Comparison of ENCODE assay signal across 1 cellular context in the genomic region with DNA sequence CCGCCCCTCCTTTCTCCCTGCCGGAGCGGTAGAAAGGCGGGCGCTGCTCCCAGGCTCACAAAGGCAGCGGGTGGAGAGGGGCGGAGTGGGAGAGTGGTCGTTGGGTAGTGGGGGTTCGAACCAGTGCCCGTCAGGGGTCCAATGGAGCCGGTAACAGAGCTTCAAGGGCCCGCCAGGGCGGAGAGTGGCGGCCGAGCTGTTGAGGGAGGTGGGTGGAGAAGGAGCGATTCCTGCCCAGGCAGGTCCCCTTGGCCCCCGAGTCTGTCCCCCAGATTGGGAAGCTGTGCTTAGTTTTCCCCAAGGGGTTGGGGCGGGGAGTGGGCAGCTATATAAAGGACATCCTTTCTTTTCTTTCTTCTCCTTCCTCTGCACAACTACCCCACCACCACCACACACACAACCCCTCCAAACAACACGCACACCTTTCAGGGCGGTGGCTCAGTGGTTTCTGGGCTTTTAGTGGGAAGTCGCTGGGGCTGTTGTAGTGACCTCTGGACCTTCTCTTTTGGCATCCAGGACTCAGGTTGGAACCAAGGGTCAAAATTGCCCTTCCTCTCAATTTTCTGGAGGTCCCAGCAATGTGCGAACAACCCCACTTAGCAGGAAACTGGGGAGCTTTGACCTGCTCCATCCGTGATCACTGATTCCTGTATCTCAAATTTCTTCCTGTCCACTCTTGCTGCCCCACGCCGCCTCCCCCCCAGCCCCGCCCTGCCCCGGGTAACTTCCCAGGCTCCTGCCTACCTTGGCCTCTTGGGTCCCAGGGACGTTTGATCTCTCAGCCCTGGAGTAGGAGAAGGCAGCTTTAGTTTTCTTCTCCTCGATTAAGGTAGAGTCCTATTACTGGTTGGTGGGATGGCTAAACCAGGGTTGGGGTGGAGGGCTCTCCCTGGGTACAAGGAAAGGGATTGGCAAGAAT.
TF ChIP-seq lines count a peak whose summit lies in the region.

No MANE protein-coding gene starts in this region.

TF ChIP-seq in HepG2, 621 proteins besides CTCF, POLR2A, EP300 and RAD21 (continued from another document):
- TF ChIP-seq, protein P1, sequence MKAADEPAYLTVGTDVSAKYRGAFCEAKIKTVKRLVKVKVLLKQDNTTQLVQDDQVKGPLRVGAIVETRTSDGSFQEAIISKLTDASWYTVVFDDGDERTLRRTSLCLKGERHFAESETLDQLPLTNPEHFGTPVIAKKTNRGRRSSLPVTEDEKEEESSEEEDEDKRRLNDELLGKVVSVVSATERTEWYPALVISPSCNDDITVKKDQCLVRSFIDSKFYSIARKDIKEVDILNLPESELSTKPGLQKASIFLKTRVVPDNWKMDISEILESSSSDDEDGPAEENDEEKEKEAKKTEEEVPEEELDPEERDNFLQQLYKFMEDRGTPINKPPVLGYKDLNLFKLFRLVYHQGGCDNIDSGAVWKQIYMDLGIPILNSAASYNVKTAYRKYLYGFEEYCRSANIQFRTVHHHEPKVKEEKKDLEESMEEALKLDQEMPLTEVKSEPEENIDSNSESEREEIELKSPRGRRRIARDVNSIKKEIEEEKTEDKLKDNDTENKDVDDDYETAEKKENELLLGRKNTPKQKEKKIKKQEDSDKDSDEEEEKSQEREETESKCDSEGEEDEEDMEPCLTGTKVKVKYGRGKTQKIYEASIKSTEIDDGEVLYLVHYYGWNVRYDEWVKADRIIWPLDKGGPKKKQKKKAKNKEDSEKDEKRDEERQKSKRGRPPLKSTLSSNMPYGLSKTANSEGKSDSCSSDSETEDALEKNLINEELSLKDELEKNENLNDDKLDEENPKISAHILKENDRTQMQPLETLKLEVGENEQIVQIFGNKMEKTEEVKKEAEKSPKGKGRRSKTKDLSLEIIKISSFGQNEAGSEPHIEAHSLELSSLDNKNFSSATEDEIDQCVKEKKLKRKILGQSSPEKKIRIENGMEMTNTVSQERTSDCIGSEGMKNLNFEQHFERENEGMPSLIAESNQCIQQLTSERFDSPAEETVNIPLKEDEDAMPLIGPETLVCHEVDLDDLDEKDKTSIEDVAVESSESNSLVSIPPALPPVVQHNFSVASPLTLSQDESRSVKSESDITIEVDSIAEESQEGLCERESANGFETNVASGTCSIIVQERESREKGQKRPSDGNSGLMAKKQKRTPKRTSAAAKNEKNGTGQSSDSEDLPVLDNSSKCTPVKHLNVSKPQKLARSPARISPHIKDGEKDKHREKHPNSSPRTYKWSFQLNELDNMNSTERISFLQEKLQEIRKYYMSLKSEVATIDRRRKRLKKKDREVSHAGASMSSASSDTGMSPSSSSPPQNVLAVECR (CRISPR knock-in tag; IDR thresholded peaks at IDR 0.05; ENCODE audit: borderline replicate concordance): no peak
- TF ChIP-seq ZNF160 (CRISPR knock-in tag; IDR thresholded peaks at IDR 0.05): no peak
- TF ChIP-seq JUND (CRISPR knock-in tag; IDR thresholded peaks at IDR 0.05): no peak
- TF ChIP-seq, protein P2, sequence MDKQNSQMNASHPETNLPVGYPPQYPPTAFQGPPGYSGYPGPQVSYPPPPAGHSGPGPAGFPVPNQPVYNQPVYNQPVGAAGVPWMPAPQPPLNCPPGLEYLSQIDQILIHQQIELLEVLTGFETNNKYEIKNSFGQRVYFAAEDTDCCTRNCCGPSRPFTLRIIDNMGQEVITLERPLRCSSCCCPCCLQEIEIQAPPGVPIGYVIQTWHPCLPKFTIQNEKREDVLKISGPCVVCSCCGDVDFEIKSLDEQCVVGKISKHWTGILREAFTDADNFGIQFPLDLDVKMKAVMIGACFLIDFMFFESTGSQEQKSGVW (CRISPR knock-in tag; IDR thresholded peaks at IDR 0.05; ENCODE audit: borderline replicate concordance): no peak
- TF ChIP-seq ZNF629 (CRISPR knock-in tag; conservative IDR thresholded peaks at IDR 0.05): no peak
- TF ChIP-seq FOXA1 (IDR thresholded peaks at IDR 0.05): no peak
- TF ChIP-seq FOXA1 (CRISPR knock-in tag; IDR thresholded peaks at IDR 0.05): no peak
- TF ChIP-seq, protein P3, sequence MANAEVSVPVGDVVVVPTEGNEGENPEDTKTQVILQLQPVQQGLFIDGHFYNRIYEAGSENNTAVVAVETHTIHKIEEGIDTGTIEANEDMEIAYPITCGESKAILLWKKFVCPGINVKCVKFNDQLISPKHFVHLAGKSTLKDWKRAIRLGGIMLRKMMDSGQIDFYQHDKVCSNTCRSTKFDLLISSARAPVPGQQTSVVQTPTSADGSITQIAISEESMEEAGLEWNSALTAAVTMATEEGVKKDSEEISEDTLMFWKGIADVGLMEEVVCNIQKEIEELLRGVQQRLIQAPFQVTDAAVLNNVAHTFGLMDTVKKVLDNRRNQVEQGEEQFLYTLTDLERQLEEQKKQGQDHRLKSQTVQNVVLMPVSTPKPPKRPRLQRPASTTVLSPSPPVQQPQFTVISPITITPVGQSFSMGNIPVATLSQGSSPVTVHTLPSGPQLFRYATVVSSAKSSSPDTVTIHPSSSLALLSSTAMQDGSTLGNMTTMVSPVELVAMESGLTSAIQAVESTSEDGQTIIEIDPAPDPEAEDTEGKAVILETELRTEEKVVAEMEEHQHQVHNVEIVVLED (CRISPR knock-in tag; IDR thresholded peaks at IDR 0.05; ENCODE audit: borderline replicate concordance): no peak
- TF ChIP-seq KLF6 (CRISPR knock-in tag; IDR thresholded peaks at IDR 0.05): no peak
- no peak for TF ChIP-seq KDM5A (IDR thresholded peaks at IDR 0.05; ENCODE audit: borderline replicate concordance, low read length)
- TF ChIP-seq RXRA (CRISPR knock-in tag; IDR thresholded peaks at IDR 0.05): no peak
- no peak for TF ChIP-seq TEAD2 (CRISPR knock-in tag; IDR thresholded peaks at IDR 0.05)
- no peak for TF ChIP-seq PITX1 (CRISPR knock-in tag; IDR thresholded peaks at IDR 0.05)
- TF ChIP-seq ZFYVE20 (CRISPR knock-in tag; IDR thresholded peaks at IDR 0.05; ENCODE audit: borderline replicate concordance, low read depth): no peak
- TF ChIP-seq SRY (CRISPR knock-in tag; IDR thresholded peaks at IDR 0.05): no peak
- TF ChIP-seq, protein P4, sequence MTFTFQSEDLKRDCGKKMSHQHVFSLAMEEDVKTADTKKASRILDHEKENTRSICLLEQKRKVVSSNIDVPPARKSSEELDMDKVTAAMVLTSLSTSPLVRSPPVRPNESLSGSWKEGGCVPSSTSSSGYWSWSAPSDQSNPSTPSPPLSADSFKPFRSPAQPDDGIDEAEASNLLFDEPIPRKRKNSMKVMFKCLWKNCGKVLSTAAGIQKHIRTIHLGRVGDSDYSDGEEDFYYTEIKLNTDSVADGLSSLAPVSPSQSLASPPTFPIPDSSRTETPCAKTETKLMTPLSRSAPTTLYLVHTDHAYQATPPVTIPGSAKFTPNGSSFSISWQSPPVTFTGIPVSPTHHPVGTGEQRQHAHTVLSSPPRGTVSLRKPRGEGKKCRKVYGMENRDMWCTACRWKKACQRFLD (CRISPR knock-in tag; IDR thresholded peaks at IDR 0.05; ENCODE audit: borderline replicate concordance): no peak
- TF ChIP-seq TAF1 (CRISPR knock-in tag; IDR thresholded peaks at IDR 0.05): no peak
- TF ChIP-seq, protein P5, sequence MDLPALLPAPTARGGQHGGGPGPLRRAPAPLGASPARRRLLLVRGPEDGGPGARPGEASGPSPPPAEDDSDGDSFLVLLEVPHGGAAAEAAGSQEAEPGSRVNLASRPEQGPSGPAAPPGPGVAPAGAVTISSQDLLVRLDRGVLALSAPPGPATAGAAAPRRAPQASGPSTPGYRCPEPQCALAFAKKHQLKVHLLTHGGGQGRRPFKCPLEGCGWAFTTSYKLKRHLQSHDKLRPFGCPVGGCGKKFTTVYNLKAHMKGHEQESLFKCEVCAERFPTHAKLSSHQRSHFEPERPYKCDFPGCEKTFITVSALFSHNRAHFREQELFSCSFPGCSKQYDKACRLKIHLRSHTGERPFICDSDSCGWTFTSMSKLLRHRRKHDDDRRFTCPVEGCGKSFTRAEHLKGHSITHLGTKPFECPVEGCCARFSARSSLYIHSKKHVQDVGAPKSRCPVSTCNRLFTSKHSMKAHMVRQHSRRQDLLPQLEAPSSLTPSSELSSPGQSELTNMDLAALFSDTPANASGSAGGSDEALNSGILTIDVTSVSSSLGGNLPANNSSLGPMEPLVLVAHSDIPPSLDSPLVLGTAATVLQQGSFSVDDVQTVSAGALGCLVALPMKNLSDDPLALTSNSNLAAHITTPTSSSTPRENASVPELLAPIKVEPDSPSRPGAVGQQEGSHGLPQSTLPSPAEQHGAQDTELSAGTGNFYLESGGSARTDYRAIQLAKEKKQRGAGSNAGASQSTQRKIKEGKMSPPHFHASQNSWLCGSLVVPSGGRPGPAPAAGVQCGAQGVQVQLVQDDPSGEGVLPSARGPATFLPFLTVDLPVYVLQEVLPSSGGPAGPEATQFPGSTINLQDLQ (CRISPR knock-in tag; IDR thresholded peaks at IDR 0.05): no peak
- no peak for TF ChIP-seq FOSL1 (CRISPR knock-in tag; IDR thresholded peaks at IDR 0.05; ENCODE audit: borderline replicate concordance)
